ENCODE assay signal across 22 cellular contexts in the genomic region with DNA sequence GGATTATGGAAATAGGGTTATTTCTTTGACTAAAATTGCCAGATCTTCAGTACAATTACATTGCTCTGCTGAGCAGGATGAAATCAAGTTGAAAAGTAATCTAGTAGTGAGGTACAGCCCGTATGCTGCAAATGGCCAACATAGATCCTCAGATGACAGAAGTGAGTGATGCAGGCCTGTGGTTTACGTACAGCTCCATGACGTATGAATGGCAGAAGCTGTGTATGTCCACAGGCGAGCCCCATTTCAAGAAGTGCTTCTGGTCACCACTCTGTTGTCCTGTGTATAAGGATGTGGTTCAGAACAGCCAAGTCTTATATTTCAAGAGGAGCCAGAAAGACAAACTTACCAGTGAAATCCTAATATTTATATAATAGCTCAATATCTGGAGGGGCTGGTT. TPM values are rescaled to one million over a fixed set of nuclear protein-coding genes. Genes with fewer than 3 reads are reported as not detected.
"Had no signal": no experiment of that assay in that cellular context is flagged by ENCODE, and none has a peak within 500 bp of the region (broad histone marks: within the 10 kb centered on the region; RNA-seq: fewer than 3 reads in every experiment).

No MANE protein-coding gene starts in this region.

- H3K36me3 Mint-ChIP-seq: activated naive CD4-positive, alpha-beta T cell treated with anti-CD3 and anti-CD28 coated beads, Interleukin-2, amount 50 U/mL, for 72 hours; brain; naive thymus-derived CD8-positive, alpha-beta T cell had no signal

- H3K27ac Mint-ChIP-seq: activated CD4-positive, alpha-beta T cell treated with anti-CD3 and anti-CD28 coated beads, Interleukin-2, amount 10 ng/mL, durations not matched to agents 7 days and 5 days; activated CD8-positive, alpha-beta T cell treated with anti-CD3 and anti-CD28 coated beads for 36 hours; activated naive CD4-positive, alpha-beta T cell treated with anti-CD3 and anti-CD28 coated beads, Interleukin-2, amount 50 U/mL, for 72 hours; brain; naive thymus-derived CD8-positive, alpha-beta T cell; stimulated activated naive CD8-positive, alpha-beta T cell treated with anti-CD3 and anti-CD28 coated beads, Interleukin-15, Interleukin-2, amounts not matched to agents 100 ng/mL and 50 ng/mL, for 24 hours had no signal

- ATAC-seq: activated CD8-positive, alpha-beta T cell treated with anti-CD3 and anti-CD28 coated beads for 36 hours; activated naive CD4-positive, alpha-beta T cell treated with anti-CD3 and anti-CD28 coated beads, Interleukin-2, amount 50 U/mL, for 72 hours; foreskin keratinocyte; naive thymus-derived CD8-positive, alpha-beta T cell had no signal

- FAIRE-seq: kidney had no signal

- H3K27ac ChIP-seq: foreskin keratinocyte, neutrophil, ovary, prostate gland, thyroid gland, VCaP had no signal

- H3K27me3 ChIP-seq: foreskin keratinocyte, neutrophil, ovary, thyroid gland had no signal

- H3K9me3 ChIP-seq: neutrophil, ovary, prostate gland, thyroid gland had no signal

- H3K36me3 ChIP-seq: neutrophil, ovary, prostate gland, thyroid gland had no signal

- H3K4me3 Mint-ChIP-seq: activated CD4-positive, alpha-beta T cell treated with anti-CD3 and anti-CD28 coated beads, Interleukin-2, amount 10 ng/mL, durations not matched to agents 7 days and 5 days; activated CD8-positive, alpha-beta T cell treated with anti-CD3 and anti-CD28 coated beads for 36 hours; brain; naive thymus-derived CD8-positive, alpha-beta T cell; stimulated activated naive CD8-positive, alpha-beta T cell treated with anti-CD3 and anti-CD28 coated beads, Interleukin-15, Interleukin-2, amounts not matched to agents 100 ng/mL and 50 ng/mL, for 24 hours had no signal

- H3K9me3 Mint-ChIP-seq: activated CD4-positive, alpha-beta T cell treated with anti-CD3 and anti-CD28 coated beads, Interleukin-2, amount 10 ng/mL, durations not matched to agents 7 days and 5 days; activated CD8-positive, alpha-beta T cell treated with anti-CD3 and anti-CD28 coated beads for 36 hours; activated naive CD4-positive, alpha-beta T cell treated with anti-CD3 and anti-CD28 coated beads, Interleukin-2, amount 50 U/mL, for 72 hours; brain; naive thymus-derived CD8-positive, alpha-beta T cell; stimulated activated naive CD8-positive, alpha-beta T cell treated with anti-CD3 and anti-CD28 coated beads, Interleukin-15, Interleukin-2, amounts not matched to agents 100 ng/mL and 50 ng/mL, for 24 hours had no signal

- DNase-seq: activated CD4-positive, alpha-beta T cell treated with anti-CD3 and anti-CD28 coated beads, Interleukin-2, amount 10 ng/mL, durations not matched to agents 7 days and 5 days; activated CD4-positive, CD25-positive, alpha-beta regulatory T cell treated with anti-CD3 and anti-CD28 coated beads, Interleukin-2, amount 50 U/mL, for 72 hours; activated CD8-positive, alpha-beta T cell treated with anti-CD3 and anti-CD28 coated beads for 36 hours; activated gamma-delta T cell treated with Interleukin-2 at 50 U/mL for 16 hours; activated T-cell treated with anti-CD3 and anti-CD28 coated beads, Interleukin-2, amount 50 U/mL, for 1 hour; aorta; caudate nucleus; effector memory CD4-positive, alpha-beta T cell; foreskin keratinocyte; kidney; naive thymus-derived CD8-positive, alpha-beta T cell; ovary; stimulated activated CD4-positive, alpha-beta T cell treated with anti-CD3 and anti-CD28 coated beads, Interleukin-4, amount 100 ng/mL, for 24 hours; thyroid gland had no signal

- H3K4me3 ChIP-seq: lung, ovary, prostate gland, thyroid gland had no signal

- H3K27me3 Mint-ChIP-seq: activated CD8-positive, alpha-beta T cell treated with anti-CD3 and anti-CD28 coated beads for 36 hours; brain; stimulated activated naive CD8-positive, alpha-beta T cell treated with anti-CD3 and anti-CD28 coated beads, Interleukin-15, Interleukin-2, amounts not matched to agents 100 ng/mL and 50 ng/mL, for 24 hours had no signal

- H3K4me1 ChIP-seq: foreskin keratinocyte, prostate gland, thyroid gland had no signal

RNA-seq across cellular contexts. Expression of a gene that starts 9.2 kb away (rescaled TPM):
- total RNA-seq: dermis microvascular lymphatic vessel endothelial cell had no signal

RNA-seq across cellular contexts. Expression of a gene that starts 42.3 kb away (rescaled TPM):
- total RNA-seq: activated CD8-positive, alpha-beta T cell treated with anti-CD3 and anti-CD28 coated beads for 36 hours; activated naive CD4-positive, alpha-beta T cell treated with anti-CD3 and anti-CD28 coated beads, Interleukin-2, amount 50 U/mL, for 72 hours; aorta; dermis microvascular lymphatic vessel endothelial cell; foreskin keratinocyte; naive thymus-derived CD8-positive, alpha-beta T cell had no signal
- polyA plus RNA-seq: naive thymus-derived CD8-positive, alpha-beta T cell had no signal
